Comparison of ENCODE assay signal across 14 cellular contexts in the genomic region with DNA sequence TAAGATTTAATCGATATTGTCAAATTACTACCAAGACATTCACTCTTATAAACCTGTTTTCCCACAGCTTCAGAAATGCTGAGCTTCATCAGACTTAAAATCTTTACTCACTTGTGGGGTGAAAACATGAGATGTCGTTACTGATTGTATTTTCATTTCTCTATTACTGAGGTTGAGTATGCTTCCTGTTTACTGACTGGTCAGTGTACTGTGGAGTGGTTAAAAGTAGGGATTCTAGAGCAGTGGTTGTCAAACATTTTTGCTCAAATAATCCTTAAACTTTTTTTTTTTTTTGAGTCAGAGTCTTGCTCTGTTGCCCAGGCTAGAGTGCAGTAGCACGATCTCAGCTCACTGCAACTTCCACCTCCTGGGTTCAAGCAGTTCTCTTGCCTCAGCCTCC. TPM values are rescaled to one million over a fixed set of nuclear protein-coding genes. Genes with fewer than 3 reads are reported as not detected.
DNase-seq lines count a peak whose midpoint lies in the region; ATAC-seq, FAIRE-seq and TF ChIP-seq lines count a peak whose summit lies in the region.
"Had no signal": no experiment of that assay in that cellular context is flagged by ENCODE, and none has a peak within 500 bp of the region (broad histone marks: within the 10 kb centered on the region; RNA-seq: fewer than 3 reads in every experiment).

No MANE protein-coding gene starts in this region.

- H3K27ac ChIP-seq in spleen (peak overlapping the region in 2 of 8 donors; percentile 11 to 43), pancreas (no peak overlapping the region)
- H3K27ac ChIP-seq: right lobe of liver had no signal

- H3K27me3 ChIP-seq in spleen (replicated peaks in 1 of 7) (no peaks in the 10 kb centered on the region), pancreas (no peaks in the 10 kb centered on the region)
- H3K27me3 ChIP-seq: right lobe of liver had no signal

- H3K4me1 Mint-ChIP-seq in naive B cell, result peaks cover 8 to 13% (median 9%) of the 10 kb centered on the region in 3 donors
- no peaks in the 10 kb centered on the region for H3K4me1 Mint-ChIP-seq in stimulated activated effector memory CD8-positive, alpha-beta T cell treated with anti-CD3 and anti-CD28 coated beads, Interleukin-12 subunit alpha, Interleukin-12 subunit beta, amount 100 ng/mL, for 72 hours
- H3K4me1 Mint-ChIP-seq: natural killer cell had no signal

- TF ChIP-seq POLR2A in spleen (IDR thresholded peaks at IDR 0.05), result no peak

- H3K27me3 Mint-ChIP-seq in naive B cell, result no peaks in the 10 kb centered on the region

- H3K36me3 ChIP-seq in spleen, result no peaks in the 10 kb centered on the region
- H3K36me3 ChIP-seq in pancreas, result no peaks in the 10 kb centered on the region
- H3K36me3 ChIP-seq: right lobe of liver had no signal

- intact Hi-C loops in spleen (cut with DNase I; ENCODE audit: low total_unique reads) (no loop called here), pancreas (cut with DNase I) (no loop called here)

- H3K9me3 Mint-ChIP-seq in naive B cell, result no peaks in the 10 kb centered on the region
- H3K9me3 Mint-ChIP-seq in stimulated activated effector memory CD8-positive, alpha-beta T cell treated with anti-CD3 and anti-CD28 coated beads, Interleukin-12 subunit alpha, Interleukin-12 subunit beta, amount 100 ng/mL, for 72 hours, result no peaks in the 10 kb centered on the region
- H3K9me3 Mint-ChIP-seq: natural killer cell had no signal

- TF ChIP-seq CTCF in spleen (IDR thresholded peaks at IDR 0.05 in 8 of 11, conservative IDR thresholded peaks at IDR 0.05 in 3 of 11) (no peak), pancreas (IDR thresholded peaks at IDR 0.05) (no peak)

- DNase-seq in naive B cell, result peak; percentile 11
- no peak for DNase-seq in spleen
- DNase-seq in pancreas, result no peak
- no peak for DNase-seq in stimulated activated effector memory CD8-positive, alpha-beta T cell treated with anti-CD3 and anti-CD28 coated beads, Interleukin-12 subunit alpha, Interleukin-12 subunit beta, amount 100 ng/mL, for 72 hours (ENCODE audit: low spot score in 2 of 2)
- DNase-seq: natural killer cell, NCI-H1694 treated with DMSO at 0.1 percent for 48 hours, OCI-M1, right lobe of liver, substantia nigra had no signal

- H3K4me1 ChIP-seq in spleen (peaks cover 0 to 16% (median 1%) of the 10 kb centered on the region in 6 donors), pancreas (no peaks in the 10 kb centered on the region)
- H3K4me1 ChIP-seq: right lobe of liver had no signal

- no peaks in the 10 kb centered on the region for H3K36me3 Mint-ChIP-seq in naive B cell
- no peaks in the 10 kb centered on the region for H3K36me3 Mint-ChIP-seq in stimulated activated effector memory CD8-positive, alpha-beta T cell treated with anti-CD3 and anti-CD28 coated beads, Interleukin-12 subunit alpha, Interleukin-12 subunit beta, amount 100 ng/mL, for 72 hours
- H3K36me3 Mint-ChIP-seq: natural killer cell had no signal

- no peak overlapping the region for H3K4me3 ChIP-seq in spleen
- no peak overlapping the region for H3K4me3 ChIP-seq in pancreas
- H3K4me3 ChIP-seq: K562, right lobe of liver had no signal

- H3K27ac Mint-ChIP-seq in naive B cell, result peak overlapping the region; percentile 19 to 90 (median 71)
- no peak overlapping the region for H3K27ac Mint-ChIP-seq in stimulated activated effector memory CD8-positive, alpha-beta T cell treated with anti-CD3 and anti-CD28 coated beads, Interleukin-12 subunit alpha, Interleukin-12 subunit beta, amount 100 ng/mL, for 72 hours
- H3K27ac Mint-ChIP-seq: natural killer cell had no signal

- ATAC-seq in GM18858 (IDR thresholded peaks at IDR 0.05; ENCODE audit: unreplicated experiment) (peak; percentile 91), GM21447 (IDR thresholded peaks at IDR 0.05; ENCODE audit: unreplicated experiment) (peak; percentile 95), HG03097 (IDR thresholded peaks at IDR 0.05; ENCODE audit: low FRiP score, unreplicated experiment) (peak; percentile 89), naive B cell (ENCODE audit: low read depth in 2 of 2) (peak; percentile 75 to 90), pancreas (no peak)
- no peak for ATAC-seq in stimulated activated effector memory CD8-positive, alpha-beta T cell treated with anti-CD3 and anti-CD28 coated beads, Interleukin-12 subunit alpha, Interleukin-12 subunit beta, amount 100 ng/mL, for 72 hours
- ATAC-seq: activated CD4-positive, CD25-positive, alpha-beta regulatory T cell treated with anti-CD3 and anti-CD28 coated beads, Interleukin-2, amount 50 U/mL, for 24 hours; K562; natural killer cell; right lobe of liver had no signal

- no peak for FAIRE-seq in pancreas (lab: Jason Lieb, UNC)
- FAIRE-seq: K562 had no signal

- no peaks in the 10 kb centered on the region for H3K9me3 ChIP-seq in spleen
- H3K9me3 ChIP-seq in pancreas, result no peaks in the 10 kb centered on the region
- H3K9me3 ChIP-seq: right lobe of liver had no signal

- H3K4me3 Mint-ChIP-seq in naive B cell, result peak overlapping the region in 6 of 8 donors; percentile 16 to 82 (median 57)
- H3K4me3 Mint-ChIP-seq in stimulated activated effector memory CD8-positive, alpha-beta T cell treated with anti-CD3 and anti-CD28 coated beads, Interleukin-12 subunit alpha, Interleukin-12 subunit beta, amount 100 ng/mL, for 72 hours, result no peak overlapping the region
- H3K4me3 Mint-ChIP-seq: natural killer cell had no signal

- WGBS in spleen, 5 donors, result 48 to 63% (median 58%) methylated on average over 3 of the region's 3 CpGs
- 89 to 95% methylated on average over 3 of the region's 3 CpGs for WGBS in pancreas, 2 donors

RNA-seq across cellular contexts. Expression of gene NSUN7, which starts 50.3 kb away (rescaled TPM):
- polyA plus RNA-seq in naive B cell (ENCODE audit: low read depth in 6 of 6) (1 to 10 TPM in 5 of 6 donors, under 1 TPM in 1; 0.47 to 3.7 (median 2.6) TPM), spleen (under 1 TPM; 0.38 to 0.87 (median 0.70) TPM), pancreas (10 to 100 TPM in 1 of 2 donors, 1 to 10 TPM in 1; 6.1 to 10.5 TPM)
- total RNA-seq in spleen (1 to 10 TPM; 1.1 to 8.1 (median 4.7) TPM), pancreas (1 to 10 TPM; 4.5 to 7.2 (median 6.3) TPM)
- total RNA-seq: K562 had no signal
- polyA plus RNA-seq: K562 had no signal

Comparison
In these comparisons a context has a peak if more than half of its experiments do, and no peak if none do; other contexts are left out.
1. ATAC-seq: peak in GM18858 (single experiment), GM21447 (single experiment), HG03097 (single experiment) and naive B cell (2 of 2); none in pancreas (0 of 4) and stimulated activated effector memory CD8-positive, alpha-beta T cell treated with anti-CD3 and anti-CD28 coated beads, Interleukin-12 subunit alpha, Interleukin-12 subunit beta, amount 100 ng/mL, for 72 hours (single experiment).